In the genomic region with DNA sequence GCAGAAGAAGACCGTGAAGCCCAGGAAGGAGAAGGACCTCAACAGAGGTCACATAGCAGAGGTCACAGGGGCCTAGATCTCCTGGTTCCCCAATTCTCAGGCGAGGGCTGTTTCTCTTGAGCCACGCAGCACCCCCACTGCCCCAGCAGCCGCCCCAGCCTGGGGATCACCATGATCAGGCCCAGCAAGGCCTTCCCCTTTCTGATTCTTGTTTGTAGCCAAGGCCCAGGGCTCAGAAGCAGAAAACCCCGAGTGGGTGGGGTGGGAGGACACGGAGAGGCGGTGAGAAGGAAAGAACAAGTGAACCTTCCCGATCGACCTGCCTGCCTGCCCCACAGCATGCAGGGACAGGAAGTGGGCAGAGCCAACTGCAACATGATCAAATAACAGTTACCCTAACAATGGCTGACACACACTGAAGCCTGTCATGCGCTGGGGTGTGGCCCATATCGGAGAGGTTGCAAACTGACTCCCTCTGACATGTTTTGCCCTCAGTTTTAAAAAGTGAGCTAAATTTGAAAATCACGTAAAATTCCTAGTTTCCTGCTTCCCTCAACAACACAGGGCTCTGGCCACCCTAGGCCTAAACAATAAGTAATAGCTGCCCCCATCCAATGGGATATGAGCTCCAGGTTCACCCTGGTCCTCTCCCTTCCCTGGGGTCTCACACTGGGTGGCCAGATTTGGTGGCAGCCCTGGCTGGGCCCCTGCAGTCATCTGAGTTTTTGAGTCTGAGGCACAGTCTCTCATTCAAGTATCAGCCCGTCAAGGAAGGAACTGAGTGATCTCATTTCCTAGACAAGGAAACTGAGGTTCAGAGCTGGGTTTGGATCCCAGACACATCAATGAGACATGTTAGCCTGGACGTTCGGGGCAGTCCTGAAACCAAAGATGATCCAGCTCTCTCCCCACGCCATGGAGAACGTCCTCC, we compare ENCODE assay signal across 8 cellular contexts. TPM values are rescaled to one million over a fixed set of nuclear protein-coding genes. Genes with fewer than 3 reads are reported as not detected.
DNase-seq lines count a peak whose midpoint lies in the region; ATAC-seq and TF ChIP-seq lines count a peak whose summit lies in the region.

No MANE protein-coding gene starts in this region.

- no peak overlapping the region for H3K4me3 ChIP-seq in HL-60 (replicated peaks; ENCODE audit: insufficient read depth, low read length)
- H3K4me3 ChIP-seq in colonic mucosa, result no peak overlapping the region
- H3K4me3 ChIP-seq in BE2C (ENCODE audit: low read depth, low read length), result no peak overlapping the region

- H3K9ac ChIP-seq in colonic mucosa (ENCODE audit: low read depth in 2 of 2, low read length in 2 of 2), result peak overlapping the region; percentile 50 to 63

- H3K27me3 ChIP-seq in HL-60 (ENCODE audit: insufficient read depth, poor library complexity, severe bottlenecking) (no peaks in the 10 kb centered on the region), colonic mucosa (no peaks in the 10 kb centered on the region), BE2C (no peaks in the 10 kb centered on the region)

- DNase-seq in HL-60 (ENCODE audit: low read depth in 1 of 2, low spot score in 1 of 2) (peak; percentile 58 to 88), colonic mucosa (peak; percentile 66), myocyte (ENCODE audit: low read depth) (peak; percentile 57), BE2C (no peak), NCI-H1417 treated with DMSO at 0.1 percent for 48 hours (lab: John Stamatoyannopoulos, UW) (no peak)
- peak; percentile 72 for DNase-seq in stimulated activated naive CD8-positive, alpha-beta T cell treated with anti-CD3 and anti-CD28 coated beads, Interleukin-15, Interleukin-2, amounts not matched to agents 100 U/mL and 50 U/mL, for 24 hours

- intact Hi-C loops in colonic mucosa (cut with DNase I), result no loop called here

- H3K9me3 ChIP-seq in colonic mucosa (no peaks in the 10 kb centered on the region), BE2C (no peaks in the 10 kb centered on the region)

- no peaks in the 10 kb centered on the region for H3K36me3 ChIP-seq in colonic mucosa
- H3K36me3 ChIP-seq in BE2C, result peaks cover 18% of the 10 kb centered on the region

- peak overlapping the region; percentile 94 for H3K27ac ChIP-seq in HL-60 (replicated peaks)
- peak overlapping the region; percentile 56 for H3K27ac ChIP-seq in colonic mucosa

- no peak for TF ChIP-seq CTCF in HL-60 (IDR thresholded peaks at IDR 0.05; ENCODE audit: insufficient read depth, low read length)
- no peak for TF ChIP-seq CTCF in colonic mucosa (IDR thresholded peaks at IDR 0.05)
- TF ChIP-seq CTCF in BE2C (IDR thresholded peaks at IDR 0.05; ENCODE audit: low read depth, low read length), result no peak

- ATAC-seq in GM18907 (IDR thresholded peaks at IDR 0.05; ENCODE audit: unreplicated experiment), result peak; percentile 57
- ATAC-seq in activated CD4-positive, CD25-positive, alpha-beta regulatory T cell treated with anti-CD3 and anti-CD28 coated beads, Interleukin-2, amount 50 U/mL, for 24 hours, result peak; percentile 99
- ATAC-seq in stimulated activated naive CD8-positive, alpha-beta T cell treated with anti-CD3 and anti-CD28 coated beads, Interleukin-15, Interleukin-2, amounts not matched to agents 100 U/mL and 50 U/mL, for 24 hours, result peak; percentile 91

- peaks cover 28% of the 10 kb centered on the region for H3K4me1 ChIP-seq in colonic mucosa
- no peaks in the 10 kb centered on the region for H3K4me1 ChIP-seq in BE2C

RNA-seq across cellular contexts. Expression of a gene that starts 6.5 kb away (rescaled TPM):
- total RNA-seq in colonic mucosa (10 to 100 TPM; 23.1 to 29.1 TPM), myocyte (51.8 and 56.6 TPM in 2 replicates)
- 45.2 TPM for polyA plus RNA-seq in myocyte (2012)
- 81.0 TPM for polyA plus RNA-seq in BE2C (2012; ENCODE audit: insufficient read depth, insufficient read length, low read depth)

RNA-seq across cellular contexts. Expression of a gene that starts 34.0 kb away (rescaled TPM):
- total RNA-seq in colonic mucosa (10 to 100 TPM; 77.1 to 83.5 TPM), myocyte (86.8 and 96.8 TPM in 2 replicates)
- 118 TPM for polyA plus RNA-seq in myocyte (2012)
- polyA plus RNA-seq in BE2C (2012; ENCODE audit: insufficient read depth, insufficient read length, low read depth), result 88.4 TPM

RNA-seq across cellular contexts. Expression of a gene that starts 43.6 kb away (rescaled TPM):
- total RNA-seq in colonic mucosa, result 10 to 100 TPM; 32.0 to 34.0 TPM
- total RNA-seq in myocyte, result 29.6 and 31.3 TPM in 2 replicates
- polyA plus RNA-seq in myocyte (2012), result 27.8 TPM
- polyA plus RNA-seq in BE2C (2012; ENCODE audit: insufficient read depth, insufficient read length, low read depth), result 139 TPM

Comparison
In these comparisons a context has a peak if more than half of its experiments do, and no peak if none do; other contexts are left out.
1. DNase-seq: peak in HL-60 (2 of 2), colonic mucosa (single experiment), myocyte (single experiment) and stimulated activated naive CD8-positive, alpha-beta T cell treated with anti-CD3 and anti-CD28 coated beads, Interleukin-15, Interleukin-2, amounts not matched to agents 100 U/mL and 50 U/mL, for 24 hours (single experiment); none in BE2C (single experiment) and NCI-H1417 treated with DMSO at 0.1 percent for 48 hours (single experiment).
2. Peak in every context shown above with its lines, with median percentiles within 50 percentile points of each other: ATAC-seq.